10 cellular contexts compared by ENCODE assay signal in the genomic region with DNA sequence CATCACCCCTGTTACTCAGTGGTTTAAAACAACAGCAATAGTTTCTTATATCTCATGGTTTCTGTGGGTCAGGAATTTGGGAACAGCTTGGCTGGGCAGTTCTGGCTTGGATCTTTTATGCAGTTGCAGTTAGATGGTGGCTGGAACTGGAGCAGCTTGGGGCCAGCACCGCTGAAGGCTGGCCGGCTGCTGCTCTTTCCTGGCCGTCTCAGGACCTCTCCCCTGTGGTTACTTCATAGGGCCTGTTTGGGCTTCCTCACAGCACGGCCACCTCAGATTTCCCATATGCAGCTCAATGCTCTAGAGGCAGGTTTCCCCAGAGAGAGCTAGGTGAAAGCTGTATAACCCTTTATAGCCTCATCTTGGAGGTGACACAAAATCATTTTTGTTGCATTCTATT. TPM values are rescaled to one million over a fixed set of nuclear protein-coding genes. Genes with fewer than 3 reads are reported as not detected.
DNase-seq lines count a peak whose midpoint lies in the region; ATAC-seq, FAIRE-seq and TF ChIP-seq lines count a peak whose summit lies in the region.
"Had no signal": no experiment of that assay in that cellular context is flagged by ENCODE, and none has a peak within 500 bp of the region (broad histone marks: within the 10 kb centered on the region; RNA-seq: fewer than 3 reads in every experiment).

No MANE protein-coding gene starts in this region.

- POLR2A ChIA-PET in activated B cell treated with CpG ODN at 0.5 μM for 24 hours (lab: Charles Lee): interaction anchor here (1.1 to 9.4 kb wide), 6 partner anchors 11 to 76 kb away, joined by 5 to 154 read pairs (median 6); a partner anchor contains a TSS

- H3K9me3 ChIP-seq in gastrocnemius medialis: no peaks in the 10 kb centered on the region

- peak; percentile 36 for FAIRE-seq in GM12892 (lab: Jason Lieb, UNC)

- peaks cover 70% of the 10 kb centered on the region for H3K36me3 Mint-ChIP-seq in activated B cell treated with CpG ODN at 0.5 μM for 24 hours (ENCODE audit: low read depth)
- no peaks in the 10 kb centered on the region for H3K36me3 Mint-ChIP-seq in HFFc6 (ENCODE audit: low read depth)

- no peak overlapping the region for H3K4me3 ChIP-seq in gastrocnemius medialis

- H3K4me1 Mint-ChIP-seq in activated B cell treated with CpG ODN at 0.5 μM for 24 hours: peaks cover 94% of the 10 kb centered on the region
- peaks cover 70% of the 10 kb centered on the region for H3K4me1 Mint-ChIP-seq in HFFc6 (ENCODE audit: low read depth)

- intact Hi-C loops in activated B cell treated with CpG ODN at 0.5 μM for 24 hours (cut with micrococcal nuclease) (loop anchor here (1.0 kb wide), 2 partner anchors 12 kb away; no protein-coding TSS in a partner anchor), cardiac septum (cut with DNase I) (no loop called here), gastrocnemius medialis (cut with DNase I; ENCODE audit: low total_unique reads) (no loop called here)

- peak overlapping the region; percentile 79 to 86 (median 81) for H3K27ac ChIP-seq in gastrocnemius medialis

- H3K4me3 Mint-ChIP-seq in activated B cell treated with CpG ODN at 0.5 μM for 24 hours: peak overlapping the region; percentile 77
- no peak overlapping the region for H3K4me3 Mint-ChIP-seq in HFFc6

- H3K4me1 ChIP-seq in gastrocnemius medialis: peaks cover 96 to 99% of the 10 kb centered on the region in 2 donors

- TF ChIP-seq CTCF in activated B cell treated with CpG ODN at 0.5 μM for 24 hours (IDR thresholded peaks at IDR 0.05): no peak
- TF ChIP-seq CTCF in gastrocnemius medialis (IDR thresholded peaks at IDR 0.05 in 4 of 5, conservative IDR thresholded peaks at IDR 0.05 in 1 of 5): no peak
- TF ChIP-seq CTCF in HFFc6 (IDR thresholded peaks at IDR 0.05): no peak

- H3K9me3 Mint-ChIP-seq in activated B cell treated with CpG ODN at 0.5 μM for 24 hours: no peaks in the 10 kb centered on the region
- no peaks in the 10 kb centered on the region for H3K9me3 Mint-ChIP-seq in HFFc6

- peak; percentile 29 for ATAC-seq in activated B cell treated with CpG ODN at 0.5 μM for 24 hours (ENCODE audit: low read depth)
- no peak for ATAC-seq in gastrocnemius medialis
- no peak for ATAC-seq in GM18858 (IDR thresholded peaks at IDR 0.05; ENCODE audit: unreplicated experiment)

- H3K27me3 ChIP-seq in gastrocnemius medialis: no peaks in the 10 kb centered on the region

- peak overlapping the region; percentile 87 for H3K27ac Mint-ChIP-seq in activated B cell treated with CpG ODN at 0.5 μM for 24 hours
- H3K27ac Mint-ChIP-seq in HFFc6: no peak overlapping the region

- TF ChIP-seq POLR2A in GM12892 (IDR thresholded peaks at IDR 0.05; ENCODE audit: low read depth, low read length) (no peak), gastrocnemius medialis (IDR thresholded peaks at IDR 0.05) (no peak)

- peaks cover 0 to 7% of the 10 kb centered on the region in 2 donors for H3K36me3 ChIP-seq in gastrocnemius medialis

- no peaks in the 10 kb centered on the region for H3K27me3 Mint-ChIP-seq in activated B cell treated with CpG ODN at 0.5 μM for 24 hours
- H3K27me3 Mint-ChIP-seq in HFFc6 (ENCODE audit: insufficient read depth): no peaks in the 10 kb centered on the region; the same call in 1 of the 2 replicates

- in situ Hi-C loops in gastrocnemius medialis (cut with MboI; ENCODE audit: low sequenced_read_pairs in 4 of 4): loop anchor here in 1 of 4 donors (25.0 kb wide), 1 partner anchor 386 kb away; a partner anchor contains a TSS

- DNase-seq in GM12892 (ENCODE audit: insufficient read length): no peak
- DNase-seq in activated B cell treated with CpG ODN at 0.5 μM for 24 hours: no peak
- peak; percentile 67 for DNase-seq in cardiac septum (ENCODE audit: low spot score)
- DNase-seq in gastrocnemius medialis: peak in 1 of 2 donors; percentile 17
- no peak for DNase-seq in HFFc6
- no peak for DNase-seq in activated effector memory CD4-positive, alpha-beta T cell treated with anti-CD3 and anti-CD28 coated beads, Interleukin-2, amount 50 U/mL, for 16 hours
- no peak for DNase-seq in activated CD4-positive, alpha-beta T cell treated with anti-CD3 and anti-CD28 coated beads for 4 hours
- DNase-seq: activated CD4-positive, alpha-beta T cell treated with anti-CD3 and anti-CD28 coated beads for 1 hour; DMS153 had no signal

- CTCF ChIA-PET in activated B cell treated with CpG ODN at 0.5 μM for 24 hours (lab: Charles Lee): interaction anchor here (1.2 to 6.4 kb wide), 7 partner anchors 10 to 86 kb away, joined by 3 to 44 read pairs (median 9); a partner anchor contains a TSS

RNA-seq across cellular contexts. Expression of a gene that starts 15.6 kb away (rescaled TPM):
- 29.0 TPM for polyA plus RNA-seq in GM12892 (2012; ENCODE audit: missing spikeins)
- total RNA-seq in activated B cell treated with CpG ODN at 0.5 μM for 24 hours (181 and 191 TPM in 2 replicates), cardiac septum (274 TPM), gastrocnemius medialis (100 to 1,000 TPM in 2 of 4 donors, 10 to 100 TPM in 2; 72.9 to 153 (median 100) TPM)
- 10 to 100 TPM; 35.5 to 57.6 (median 52.0) TPM for total RNA-seq in HFFc6 (2021; fragmentation: NEBNext Ultra II Directional; extraction: Animal tissue kit (Norgen Biotek cat#: 25700))

RNA-seq across cellular contexts. Expression of a gene that starts 53.6 kb away (rescaled TPM):
- polyA plus RNA-seq in GM12892 (2012; ENCODE audit: missing spikeins): 52.1 TPM
- total RNA-seq in activated B cell treated with CpG ODN at 0.5 μM for 24 hours (68.9 and 72.3 TPM in 2 replicates), cardiac septum (4.1 TPM), gastrocnemius medialis (1 to 10 TPM; 2.2 to 5.1 (median 3.0) TPM)
- total RNA-seq in HFFc6 (2021; fragmentation: NEBNext Ultra II Directional; extraction: Animal tissue kit (Norgen Biotek cat#: 25700)): 10 to 100 TPM; 11.0 to 15.9 (median 12.7) TPM
